Comparison of ENCODE assay signal across 24 cellular contexts in the genomic region with DNA sequence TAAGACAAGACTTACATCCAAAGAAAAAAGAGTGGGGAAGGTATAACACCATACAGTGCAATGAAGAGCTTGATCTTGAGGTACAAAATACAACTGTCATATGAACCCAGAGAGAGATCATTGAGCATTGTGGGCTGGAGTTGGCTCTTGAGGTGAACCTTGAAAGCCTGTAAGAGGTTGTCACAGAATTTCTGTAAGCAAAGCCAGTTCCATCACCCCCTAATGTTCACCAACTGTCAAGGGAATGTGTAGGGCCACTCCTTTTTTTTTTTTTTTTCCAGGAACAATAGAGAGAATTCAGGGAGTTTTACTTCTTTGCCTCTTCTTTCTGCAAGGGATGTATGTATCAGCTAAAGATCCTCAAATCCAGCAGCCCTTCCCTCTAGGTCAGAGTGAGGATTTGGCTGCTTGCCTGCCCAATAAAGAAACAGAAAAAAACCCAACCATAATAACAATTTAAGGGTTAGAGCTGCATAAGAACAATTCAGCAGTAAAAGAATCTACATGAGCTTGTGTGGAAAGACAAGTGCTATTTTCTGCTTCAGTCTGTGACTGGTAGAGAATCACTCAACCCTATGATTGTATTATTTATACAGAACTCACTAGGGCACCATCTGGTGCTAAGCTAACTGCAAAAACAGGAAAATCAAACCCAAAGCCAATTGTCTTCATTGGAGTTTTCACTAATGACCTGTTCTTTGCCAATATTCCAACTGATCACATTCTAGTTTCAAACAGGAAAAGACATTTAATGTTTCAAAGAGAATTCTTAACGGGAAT.
"Had no signal": no experiment of that assay in that cellular context is flagged by ENCODE, and none has a peak within 500 bp of the region (broad histone marks: within the 10 kb centered on the region; RNA-seq: fewer than 3 reads in every experiment).

No MANE protein-coding gene starts in this region.

- H3K27ac ChIP-seq: body of pancreas, VCaP had no signal

- H3K27me3 ChIP-seq: body of pancreas had no signal

- H3K4me1 Mint-ChIP-seq: activated CD4-positive, alpha-beta T cell treated with anti-CD3 and anti-CD28 coated beads for 36 hours; activated naive CD4-positive, alpha-beta T cell treated with anti-CD3 and anti-CD28 coated beads, Interleukin-2, amount 50 U/mL, for 24 hours; central memory CD8-positive, alpha-beta T cell; T-cell had no signal

- H3K27me3 Mint-ChIP-seq: activated CD4-positive, alpha-beta T cell treated with anti-CD3 and anti-CD28 coated beads for 36 hours; activated CD8-positive, alpha-beta T cell treated with anti-CD3 and anti-CD28 coated beads for 36 hours; central memory CD8-positive, alpha-beta T cell had no signal

- H3K27ac Mint-ChIP-seq: activated CD4-positive, alpha-beta T cell treated with anti-CD3 and anti-CD28 coated beads for 36 hours; activated CD8-positive, alpha-beta T cell treated with anti-CD3 and anti-CD28 coated beads for 36 hours; activated naive CD4-positive, alpha-beta T cell treated with anti-CD3 and anti-CD28 coated beads, Interleukin-2, amount 50 U/mL, for 24 hours; activated T-helper 1 cell treated with anti-CD3 and anti-CD28 coated beads, Interleukin-12 subunit alpha, Interleukin-12 subunit beta, Interleukin-2, Interleukin-4 antibody, amounts not matched to agents 30 ng/mL and 10 ng/mL and 1 ng/mL, durations not matched to agents 14 hours and 24 hours and 36 hours; T-cell had no signal

- DNase-seq: activated CD4-positive, alpha-beta T cell treated with anti-CD3 and anti-CD28 coated beads for 36 hours; activated CD8-positive, alpha-beta memory T cell treated with anti-CD3 and anti-CD28 coated beads, Interleukin-2, amount 50 U/mL, for 4 hours; activated CD8-positive, alpha-beta T cell treated with anti-CD3 and anti-CD28 coated beads for 36 hours; activated effector memory CD4-positive, alpha-beta T cell treated with Interleukin-2 at 50 U/mL for 16 hours; activated naive CD4-positive, alpha-beta T cell; activated T-cell treated with anti-CD3 and anti-CD28 coated beads, Interleukin-2, amount 50 U/mL, for 1 hour; aorta; body of pancreas; IMR-90; Kasumi-1; KBM-7; NCI-H146; NCI-H2029; NCI-H2107; NCI-H510A; NCI-H526 treated with DMSO at 0.1 percent for 48 hours; SIG-M5; T-cell; T-helper 2 cell; T1000 had no signal

- H3K9me3 ChIP-seq: body of pancreas had no signal

- H3K9me3 Mint-ChIP-seq: activated CD8-positive, alpha-beta T cell treated with anti-CD3 and anti-CD28 coated beads for 36 hours; activated naive CD4-positive, alpha-beta T cell treated with anti-CD3 and anti-CD28 coated beads, Interleukin-2, amount 50 U/mL, for 24 hours; activated T-helper 1 cell treated with anti-CD3 and anti-CD28 coated beads, Interleukin-12 subunit alpha, Interleukin-12 subunit beta, Interleukin-2, Interleukin-4 antibody, amounts not matched to agents 30 ng/mL and 10 ng/mL and 1 ng/mL, durations not matched to agents 14 hours and 24 hours and 36 hours; central memory CD8-positive, alpha-beta T cell; T-cell had no signal

- H3K4me3 Mint-ChIP-seq: activated CD4-positive, alpha-beta T cell treated with anti-CD3 and anti-CD28 coated beads for 36 hours; activated CD8-positive, alpha-beta T cell treated with anti-CD3 and anti-CD28 coated beads for 36 hours; activated naive CD4-positive, alpha-beta T cell treated with anti-CD3 and anti-CD28 coated beads, Interleukin-2, amount 50 U/mL, for 24 hours; activated T-helper 1 cell treated with anti-CD3 and anti-CD28 coated beads, Interleukin-12 subunit alpha, Interleukin-12 subunit beta, Interleukin-2, Interleukin-4 antibody, amounts not matched to agents 30 ng/mL and 10 ng/mL and 1 ng/mL, durations not matched to agents 14 hours and 24 hours and 36 hours; central memory CD8-positive, alpha-beta T cell; T-cell had no signal

- H3K4me3 ChIP-seq: body of pancreas had no signal

- H3K36me3 Mint-ChIP-seq: activated naive CD4-positive, alpha-beta T cell treated with anti-CD3 and anti-CD28 coated beads, Interleukin-2, amount 50 U/mL, for 24 hours; T-cell had no signal

- H3K4me1 ChIP-seq: body of pancreas had no signal

- ATAC-seq: activated CD4-positive, alpha-beta T cell treated with anti-CD3 and anti-CD28 coated beads for 36 hours; activated CD8-positive, alpha-beta T cell treated with anti-CD3 and anti-CD28 coated beads for 36 hours; body of pancreas; T-cell had no signal
